Comparison of ENCODE assay signal across 1 cellular context in the genomic region with DNA sequence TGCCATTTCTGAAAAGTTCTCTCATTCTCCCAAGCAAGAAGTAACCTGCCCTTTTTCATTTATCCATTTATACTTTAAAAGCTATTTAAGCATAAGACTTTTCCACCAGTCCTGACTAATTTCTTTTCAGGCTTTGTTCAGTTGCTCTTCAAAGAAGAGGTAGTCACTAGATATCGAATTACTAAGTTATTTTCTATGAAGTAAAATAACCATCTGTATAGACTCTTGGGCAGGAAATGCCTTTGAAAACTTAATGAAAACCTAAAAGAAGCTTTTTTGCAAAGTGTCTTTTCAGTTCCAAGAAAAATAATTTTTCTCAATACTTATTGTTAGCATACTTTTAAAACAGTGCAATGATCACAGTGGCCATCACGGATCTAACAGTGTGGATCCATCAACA.
TF ChIP-seq lines count a peak whose summit lies in the region.

No MANE protein-coding gene starts in this region.

TF ChIP-seq in IMR-90, 13 proteins besides CTCF, POLR2A, EP300 and RAD21 (continued from another document):
- no peak for TF ChIP-seq CEBPB (IDR thresholded peaks at IDR 0.05; ENCODE audit: low read depth, low read length)
- no peak for TF ChIP-seq RCOR1 (IDR thresholded peaks at IDR 0.05; ENCODE audit: insufficient replicate concordance, low read length)
- TF ChIP-seq, protein P1, sequence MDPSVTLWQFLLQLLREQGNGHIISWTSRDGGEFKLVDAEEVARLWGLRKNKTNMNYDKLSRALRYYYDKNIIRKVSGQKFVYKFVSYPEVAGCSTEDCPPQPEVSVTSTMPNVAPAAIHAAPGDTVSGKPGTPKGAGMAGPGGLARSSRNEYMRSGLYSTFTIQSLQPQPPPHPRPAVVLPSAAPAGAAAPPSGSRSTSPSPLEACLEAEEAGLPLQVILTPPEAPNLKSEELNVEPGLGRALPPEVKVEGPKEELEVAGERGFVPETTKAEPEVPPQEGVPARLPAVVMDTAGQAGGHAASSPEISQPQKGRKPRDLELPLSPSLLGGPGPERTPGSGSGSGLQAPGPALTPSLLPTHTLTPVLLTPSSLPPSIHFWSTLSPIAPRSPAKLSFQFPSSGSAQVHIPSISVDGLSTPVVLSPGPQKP (IDR thresholded peaks at IDR 0.05; ENCODE audit: borderline replicate concordance, low read depth, low read length) = no peak
- TF ChIP-seq MAFK (IDR thresholded peaks at IDR 0.05; ENCODE audit: low read depth, low read length) = no peak
- TF ChIP-seq USF2 (IDR thresholded peaks at IDR 0.05; ENCODE audit: low read depth, low read length) = no peak
- no peak for TF ChIP-seq FOS (IDR thresholded peaks at IDR 0.05; ENCODE audit: low read depth, low read length)
